ENCODE assay signal across 17 cellular contexts in the genomic region with DNA sequence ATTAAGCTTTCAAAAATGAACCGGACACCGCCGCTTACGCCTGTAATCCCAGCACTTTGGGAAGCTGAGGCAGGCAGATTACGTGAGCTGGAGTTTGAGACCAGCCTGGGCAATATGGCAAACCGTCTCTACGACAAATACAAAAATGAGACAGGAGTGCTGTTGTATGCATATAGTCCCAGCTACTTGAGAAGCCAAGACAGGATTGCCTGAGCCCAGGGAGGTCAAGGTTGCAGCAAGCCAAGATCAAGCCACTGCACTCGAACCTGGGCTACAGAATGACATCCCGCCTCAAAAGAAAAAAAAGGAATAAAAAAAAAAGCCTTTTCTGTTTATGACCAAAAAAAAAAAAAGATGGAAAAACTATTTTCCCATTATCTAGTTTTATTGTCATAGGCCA.
A peak's percentile ranks its signal among the peaks of the same experiment; 100 is the strongest.
DNase-seq lines count a peak whose midpoint lies in the region; ATAC-seq, FAIRE-seq and TF ChIP-seq lines count a peak whose summit lies in the region.
"Had no signal": no experiment of that assay in that cellular context is flagged by ENCODE, and none has a peak within 500 bp of the region (broad histone marks: within the 10 kb centered on the region; RNA-seq: fewer than 3 reads in every experiment).

No MANE protein-coding gene starts in this region.

- H3K4me3 ChIP-seq in NB4 (ENCODE audit: low read depth, low read length) (no peak overlapping the region), K562 (no peak overlapping the region), kidney (ENCODE audit: low read length in 2 of 2) (no peak overlapping the region)
- H3K4me3 ChIP-seq: A549, GM23248 had no signal

- in situ Hi-C loops in K562 (cut with MboI): no loop called here

- no peaks in the 10 kb centered on the region; a peak in 1 of 5 replicates for H3K4me1 ChIP-seq in K562 (replicated peaks in 1 of 2; ENCODE audit: control insufficient read depth in 2 of 2, insufficient read depth in 2 of 2, low read length in 2 of 2)
- peaks cover 0 to 3% of the 10 kb centered on the region in 2 donors for H3K4me1 ChIP-seq in kidney (ENCODE audit: control insufficient read depth in 1 of 2, insufficient read depth in 1 of 2, low read depth in 1 of 2, low read length in 2 of 2)
- H3K4me1 ChIP-seq: A549 had no signal

- H3K36me3 ChIP-seq in K562 (ENCODE audit: control insufficient read depth, insufficient read depth, low read length) (peaks cover 4% of the 10 kb centered on the region; the same call in 1 of the 3 replicates), kidney (ENCODE audit: control insufficient read depth in 1 of 2, insufficient read depth in 2 of 2, low read length in 2 of 2) (no peaks in the 10 kb centered on the region)

- H3K27me3 ChIP-seq in K562 (ENCODE audit: control insufficient read depth in 2 of 2, insufficient read depth in 2 of 2, low read length in 2 of 2): no peaks in the 10 kb centered on the region

- DNase-seq in NCI-H82 (lab: John Stamatoyannopoulos, UW) (peak; percentile 22), NCI-H82 treated with DMSO at 0.1 percent for 48 hours (lab: John Stamatoyannopoulos, UW; ENCODE audit: unreplicated experiment) (no peak), NB4 (ENCODE audit: low read depth) (peak; percentile 11), K562 (ENCODE audit: extremely low read depth in 1 of 4, low spot score in 3 of 4) (no peak), kidney (no peak), C1 segment of cervical spinal cord (lab: John Stamatoyannopoulos, UW) (no peak), kidney tubule cell (ENCODE audit: low spot score) (no peak)
- DNase-seq: AML-193; CD4-positive, alpha-beta memory T cell; DMS79 treated with DMSO at 0.1 percent for 48 hours; EL; GM23248; H9 had no signal

- POLR2A ChIA-PET in K562 (lab: Yijun Ruan, JAX): no interaction called here

- intact Hi-C loops in K562 (cut with micrococcal nuclease): no loop called here
- intact Hi-C loops in kidney (cut with DNase I): no loop called here

- H3K9me3 ChIP-seq in K562 (replicated peaks; ENCODE audit: control insufficient read depth, insufficient read depth, low read depth, low read length): no peaks in the 10 kb centered on the region
- H3K9me3 ChIP-seq in kidney (ENCODE audit: control insufficient read depth in 1 of 2, low read length in 2 of 2): no peaks in the 10 kb centered on the region
- H3K9me3 ChIP-seq: A549 had no signal

- CTCF ChIA-PET in K562 (lab: Yijun Ruan, JAX; ENCODE audit: low intra/inter-chr PET ratio): no interaction called here

- H3K9ac ChIP-seq in K562 (ENCODE audit: insufficient read depth in 1 of 2, low read depth in 2 of 2, low read length in 2 of 2) (no peak overlapping the region), kidney (ENCODE audit: low read length in 2 of 2) (no peak overlapping the region)
- H3K9ac ChIP-seq: GM23248 had no signal

- BruUV-seq in K562 (replicated peaks; lab: Mats Ljungman, UMichigan): TSS peak; percentile 15

- TF ChIP-seq POLR2A in NB4 (IDR thresholded peaks at IDR 0.05; ENCODE audit: extremely low read depth, insufficient read length): no peak
- no peak; the same call in 1 of the 2 replicates for TF ChIP-seq POLR2A in K562 (conservative IDR thresholded peaks at IDR 0.05)

- no peak for FAIRE-seq in K562 (lab: Jason Lieb, UNC)
- FAIRE-seq in kidney (lab: Jason Lieb, UNC): no peak
- FAIRE-seq: A549, GM12891, GM18507 had no signal

- no peak overlapping the region for H3K4me2 ChIP-seq in K562 (ENCODE audit: insufficient read depth, low read length)
- H3K4me2 ChIP-seq: A549 had no signal

- no peaks in the 10 kb centered on the region; the same call in 1 of the 2 replicates for H4K20me1 ChIP-seq in K562 (replicated peaks; ENCODE audit: control insufficient read depth, insufficient read depth, low read length)

- TF ChIP-seq CTCF in NB4 (IDR thresholded peaks at IDR 0.05; ENCODE audit: low read depth, low read length) (no peak), K562 (IDR thresholded peaks at IDR 0.05 in 2 of 3, conservative IDR thresholded peaks at IDR 0.05 in 1 of 3; ENCODE audit: insufficient read depth in 2 of 3, low read depth in 1 of 3, low read length in 3 of 3) (no peak), kidney (IDR thresholded peaks at IDR 0.05; ENCODE audit: borderline replicate concordance, extremely low read depth, insufficient read depth) (no peak)

- no peaks in the 10 kb centered on the region for H3K79me2 ChIP-seq in K562 (ENCODE audit: control insufficient read depth, insufficient read depth, low read length)

- no peaks in the 10 kb centered on the region for H3K9me1 ChIP-seq in K562 (ENCODE audit: control insufficient read depth, insufficient read depth, low read length)

- H3K27ac ChIP-seq in K562 (ENCODE audit: extremely low read depth, low read depth, low read length) (no peak overlapping the region), kidney (ENCODE audit: low read depth in 2 of 2, low read length in 2 of 2) (no peak overlapping the region)
- H3K27ac ChIP-seq: 22Rv1, A549, GM23248 had no signal

- TF ChIP-seq EP300 in K562 (IDR thresholded peaks at IDR 0.05; ENCODE audit: low read length): no peak

- no peak for TF ChIP-seq RAD21 in K562 (CRISPR knock-in tag; conservative IDR thresholded peaks at IDR 0.05 in 1 of 2, IDR thresholded peaks at IDR 0.05 in 1 of 2)

- H2AFZ ChIP-seq in K562 (ENCODE audit: low read depth, low read length): no peak overlapping the region
- H2AFZ ChIP-seq: GM23248 had no signal

- WGBS in K562 (ENCODE audit: insufficient coverage, low coverage, missing lambda C conversion rate): 65% methylated on average over 9 of the region's 9 CpGs

- ATAC-seq in K562: peak; percentile 63
- ATAC-seq: A549 had no signal

TF ChIP-seq in K562, 482 proteins besides CTCF, POLR2A, EP300 and RAD21 (continues in another document):
- TF ChIP-seq, protein P1, sequence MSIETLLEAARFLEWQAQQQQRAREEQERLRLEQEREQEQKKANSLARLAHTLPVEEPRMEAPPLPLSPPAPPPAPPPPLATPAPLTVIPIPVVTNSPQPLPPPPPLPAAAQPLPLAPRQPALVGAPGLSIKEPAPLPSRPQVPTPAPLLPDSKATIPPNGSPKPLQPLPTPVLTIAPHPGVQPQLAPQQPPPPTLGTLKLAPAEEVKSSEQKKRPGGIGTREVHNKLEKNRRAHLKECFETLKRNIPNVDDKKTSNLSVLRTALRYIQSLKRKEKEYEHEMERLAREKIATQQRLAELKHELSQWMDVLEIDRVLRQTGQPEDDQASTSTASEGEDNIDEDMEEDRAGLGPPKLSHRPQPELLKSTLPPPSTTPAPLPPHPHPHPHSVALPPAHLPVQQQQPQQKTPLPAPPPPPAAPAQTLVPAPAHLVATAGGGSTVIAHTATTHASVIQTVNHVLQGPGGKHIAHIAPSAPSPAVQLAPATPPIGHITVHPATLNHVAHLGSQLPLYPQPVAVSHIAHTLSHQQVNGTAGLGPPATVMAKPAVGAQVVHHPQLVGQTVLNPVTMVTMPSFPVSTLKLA (conservative IDR thresholded peaks at IDR 0.05): no peak
- TF ChIP-seq PML (IDR thresholded peaks at IDR 0.05; ENCODE audit: low read length) (no peak), RFX1 (IDR thresholded peaks at IDR 0.05) (no peak), ZNF785 (CRISPR knock-in tag; IDR thresholded peaks at IDR 0.05) (no peak), EHMT2 (IDR thresholded peaks at IDR 0.05) (no peak), PTTG1 (tag; IDR thresholded peaks at IDR 0.05; ENCODE audit: low read depth) (no peak)
- TF ChIP-seq, protein P2, sequence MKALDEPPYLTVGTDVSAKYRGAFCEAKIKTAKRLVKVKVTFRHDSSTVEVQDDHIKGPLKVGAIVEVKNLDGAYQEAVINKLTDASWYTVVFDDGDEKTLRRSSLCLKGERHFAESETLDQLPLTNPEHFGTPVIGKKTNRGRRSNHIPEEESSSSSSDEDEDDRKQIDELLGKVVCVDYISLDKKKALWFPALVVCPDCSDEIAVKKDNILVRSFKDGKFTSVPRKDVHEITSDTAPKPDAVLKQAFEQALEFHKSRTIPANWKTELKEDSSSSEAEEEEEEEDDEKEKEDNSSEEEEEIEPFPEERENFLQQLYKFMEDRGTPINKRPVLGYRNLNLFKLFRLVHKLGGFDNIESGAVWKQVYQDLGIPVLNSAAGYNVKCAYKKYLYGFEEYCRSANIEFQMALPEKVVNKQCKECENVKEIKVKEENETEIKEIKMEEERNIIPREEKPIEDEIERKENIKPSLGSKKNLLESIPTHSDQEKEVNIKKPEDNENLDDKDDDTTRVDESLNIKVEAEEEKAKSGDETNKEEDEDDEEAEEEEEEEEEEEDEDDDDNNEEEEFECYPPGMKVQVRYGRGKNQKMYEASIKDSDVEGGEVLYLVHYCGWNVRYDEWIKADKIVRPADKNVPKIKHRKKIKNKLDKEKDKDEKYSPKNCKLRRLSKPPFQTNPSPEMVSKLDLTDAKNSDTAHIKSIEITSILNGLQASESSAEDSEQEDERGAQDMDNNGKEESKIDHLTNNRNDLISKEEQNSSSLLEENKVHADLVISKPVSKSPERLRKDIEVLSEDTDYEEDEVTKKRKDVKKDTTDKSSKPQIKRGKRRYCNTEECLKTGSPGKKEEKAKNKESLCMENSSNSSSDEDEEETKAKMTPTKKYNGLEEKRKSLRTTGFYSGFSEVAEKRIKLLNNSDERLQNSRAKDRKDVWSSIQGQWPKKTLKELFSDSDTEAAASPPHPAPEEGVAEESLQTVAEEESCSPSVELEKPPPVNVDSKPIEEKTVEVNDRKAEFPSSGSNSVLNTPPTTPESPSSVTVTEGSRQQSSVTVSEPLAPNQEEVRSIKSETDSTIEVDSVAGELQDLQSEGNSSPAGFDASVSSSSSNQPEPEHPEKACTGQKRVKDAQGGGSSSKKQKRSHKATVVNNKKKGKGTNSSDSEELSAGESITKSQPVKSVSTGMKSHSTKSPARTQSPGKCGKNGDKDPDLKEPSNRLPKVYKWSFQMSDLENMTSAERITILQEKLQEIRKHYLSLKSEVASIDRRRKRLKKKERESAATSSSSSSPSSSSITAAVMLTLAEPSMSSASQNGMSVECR (CRISPR knock-in tag; IDR thresholded peaks at IDR 0.05): no peak
- TF ChIP-seq, protein P3, sequence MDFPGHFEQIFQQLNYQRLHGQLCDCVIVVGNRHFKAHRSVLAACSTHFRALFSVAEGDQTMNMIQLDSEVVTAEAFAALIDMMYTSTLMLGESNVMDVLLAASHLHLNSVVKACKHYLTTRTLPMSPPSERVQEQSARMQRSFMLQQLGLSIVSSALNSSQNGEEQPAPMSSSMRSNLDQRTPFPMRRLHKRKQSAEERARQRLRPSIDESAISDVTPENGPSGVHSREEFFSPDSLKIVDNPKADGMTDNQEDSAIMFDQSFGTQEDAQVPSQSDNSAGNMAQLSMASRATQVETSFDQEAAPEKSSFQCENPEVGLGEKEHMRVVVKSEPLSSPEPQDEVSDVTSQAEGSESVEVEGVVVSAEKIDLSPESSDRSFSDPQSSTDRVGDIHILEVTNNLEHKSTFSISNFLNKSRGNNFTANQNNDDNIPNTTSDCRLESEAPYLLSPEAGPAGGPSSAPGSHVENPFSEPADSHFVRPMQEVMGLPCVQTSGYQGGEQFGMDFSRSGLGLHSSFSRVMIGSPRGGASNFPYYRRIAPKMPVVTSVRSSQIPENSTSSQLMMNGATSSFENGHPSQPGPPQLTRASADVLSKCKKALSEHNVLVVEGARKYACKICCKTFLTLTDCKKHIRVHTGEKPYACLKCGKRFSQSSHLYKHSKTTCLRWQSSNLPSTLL (IDR thresholded peaks at IDR 0.05): no peak

Comparison
In these comparisons a context has a peak if more than half of its experiments do, and no peak if none do; other contexts are left out.
1. DNase-seq: peak in NCI-H82 (single experiment) and NB4 (single experiment); none in NCI-H82 treated with DMSO at 0.1 percent for 48 hours (single experiment), K562 (0 of 4), kidney (single experiment), C1 segment of cervical spinal cord (0 of 14) and kidney tubule cell (single experiment).